16 cellular contexts compared by ENCODE assay signal in genomic region chr4:39505581-39505980, GRCh38. TPM values are rescaled to one million over a fixed set of nuclear protein-coding genes. Genes with fewer than 3 reads are reported as not detected.
DNase-seq lines count a peak whose midpoint lies in the region; ATAC-seq and TF ChIP-seq lines count a peak whose summit lies in the region.
"Had no signal": no experiment of that assay in that cellular context is flagged by ENCODE, and none has a peak within 500 bp of the region (broad histone marks: within the 10 kb centered on the region; RNA-seq: fewer than 3 reads in every experiment).

No MANE protein-coding gene starts in this region.

- H3K18ac ChIP-seq in IMR-90 (ENCODE audit: low read depth, low read length) (no peak overlapping the region), mesenchymal stem cell (ENCODE audit: low read depth in 1 of 2, low read length in 2 of 2) (no peak overlapping the region)

- H3K4me3 ChIP-seq in IMR-90 (ENCODE audit: insufficient read depth, low read depth, low read length) (no peak overlapping the region), mesenchymal stem cell (ENCODE audit: insufficient read depth in 1 of 2, low read depth in 1 of 2, low read length in 2 of 2) (no peak overlapping the region), transverse colon (no peak overlapping the region)

- peaks cover 98% of the 10 kb centered on the region for H3K36me3 Mint-ChIP-seq in stimulated activated effector memory CD8-positive, alpha-beta T cell treated with anti-CD3 and anti-CD28 coated beads, Interleukin-12 subunit alpha, Interleukin-12 subunit beta, amount 100 ng/mL, for 72 hours

- no peak overlapping the region for H3K56ac ChIP-seq in IMR-90 (ENCODE audit: extremely low read depth, insufficient read depth, low read length)

- dilution Hi-C loops in IMR-90 (cut with HindIII; ENCODE audit: low sequenced_read_pairs, unreplicated experiment), result no loop called here

- no peak overlapping the region for H2AK9ac ChIP-seq in IMR-90 (replicated peaks; ENCODE audit: low read depth, low read length, poor library complexity)

- ATAC-seq in IMR-90 (ENCODE audit: low read depth), result no peak
- ATAC-seq in esophagus mucosa, result peak; percentile 67
- ATAC-seq in HG02938 (IDR thresholded peaks at IDR 0.05; ENCODE audit: unreplicated experiment), result no peak
- ATAC-seq in stimulated activated effector memory CD8-positive, alpha-beta T cell treated with anti-CD3 and anti-CD28 coated beads, Interleukin-12 subunit alpha, Interleukin-12 subunit beta, amount 100 ng/mL, for 72 hours, result no peak
- ATAC-seq: Panc1 had no signal

- TF ChIP-seq RAD21 in IMR-90 (IDR thresholded peaks at IDR 0.05; ENCODE audit: low read length), result no peak

- no peak overlapping the region for H2BK12ac ChIP-seq in mesenchymal stem cell (ENCODE audit: low read length in 2 of 2)

- H3K4me2 ChIP-seq in IMR-90 (ENCODE audit: low read depth, low read length) (no peak overlapping the region), mesenchymal stem cell (ENCODE audit: low read length, poor library complexity, severe bottlenecking) (no peak overlapping the region)
- H3K4me2 ChIP-seq: SK-N-SH had no signal

- TF ChIP-seq EP300 in transverse colon (IDR thresholded peaks at IDR 0.05; ENCODE audit: low read depth), result no peak

- H3K4me1 ChIP-seq in IMR-90 (ENCODE audit: control insufficient read depth, insufficient read depth, low read length), result peaks cover 2% of the 10 kb centered on the region
- H3K4me1 ChIP-seq in mesenchymal stem cell (ENCODE audit: control insufficient read depth, insufficient read depth, low read depth, low read length), result peaks cover 4% of the 10 kb centered on the region
- H3K4me1 ChIP-seq in transverse colon, result peaks cover 0 to 20% (median 0%) of the 10 kb centered on the region in 4 donors

- H3K36me3 ChIP-seq in IMR-90 (ENCODE audit: control insufficient read depth, insufficient read depth, low read length) (peaks cover 50% of the 10 kb centered on the region), mesenchymal stem cell (ENCODE audit: control insufficient read depth in 1 of 2, insufficient read depth in 2 of 2, low read depth in 1 of 2, low read length in 2 of 2) (peaks cover 38 to 86% of the 10 kb centered on the region in 2 experiments), transverse colon (peaks cover 0 to 90% (median 45%) of the 10 kb centered on the region in 4 donors)

- no TSS peak for BruUV-seq in IMR-90 (replicated peaks; lab: Mats Ljungman, UMichigan)

- H3K9me3 Mint-ChIP-seq in stimulated activated effector memory CD8-positive, alpha-beta T cell treated with anti-CD3 and anti-CD28 coated beads, Interleukin-12 subunit alpha, Interleukin-12 subunit beta, amount 100 ng/mL, for 72 hours, result no peaks in the 10 kb centered on the region

- H2AK5ac ChIP-seq in IMR-90 (ENCODE audit: low read depth, low read length) (no peak overlapping the region), mesenchymal stem cell (ENCODE audit: low read length, severe bottlenecking) (no peak overlapping the region)

- TF ChIP-seq POLR2A in IMR-90 (IDR thresholded peaks at IDR 0.05; ENCODE audit: low read depth, low read length), result no peak
- TF ChIP-seq POLR2A in transverse colon (IDR thresholded peaks at IDR 0.05), result no peak

- peaks cover 3% of the 10 kb centered on the region; the same call in 1 of the 2 replicates for H4K20me1 ChIP-seq in IMR-90 (ENCODE audit: insufficient read depth, low read length)

- POLR2A ChIA-PET in IMR-90 (lab: Charles Lee; ENCODE audit: unreplicated experiment), result no interaction called here

- no peaks in the 10 kb centered on the region for H3K4me1 Mint-ChIP-seq in stimulated activated effector memory CD8-positive, alpha-beta T cell treated with anti-CD3 and anti-CD28 coated beads, Interleukin-12 subunit alpha, Interleukin-12 subunit beta, amount 100 ng/mL, for 72 hours

- TF ChIP-seq CTCF in IMR-90 (conservative IDR thresholded peaks at IDR 0.05; ENCODE audit: low read depth, low read length), result no peak
- no peak for TF ChIP-seq CTCF in transverse colon (IDR thresholded peaks at IDR 0.05)

- H3K79me1 ChIP-seq in IMR-90 (ENCODE audit: low read depth in 1 of 2, low read length in 2 of 2) (peaks cover 19 to 42% of the 10 kb centered on the region in 2 experiments), mesenchymal stem cell (replicated peaks; ENCODE audit: low read length, poor library complexity, severe bottlenecking) (peaks cover 15% of the 10 kb centered on the region)

- H2AFZ ChIP-seq in IMR-90 (replicated peaks; ENCODE audit: low read length, poor library complexity), result no peak overlapping the region
- H2AFZ ChIP-seq in mesenchymal stem cell (ENCODE audit: low read depth, low read length), result no peak overlapping the region

- no peaks in the 10 kb centered on the region for H3K9me1 ChIP-seq in IMR-90 (ENCODE audit: insufficient read depth, low read length)

- no peaks in the 10 kb centered on the region for H3K27me3 ChIP-seq in IMR-90 (ENCODE audit: control insufficient read depth, insufficient read depth, low read length)
- no peaks in the 10 kb centered on the region for H3K27me3 ChIP-seq in mesenchymal stem cell (ENCODE audit: control insufficient read depth in 1 of 2, insufficient read depth in 1 of 2, low read length in 2 of 2)
- H3K27me3 ChIP-seq in transverse colon, result no peaks in the 10 kb centered on the region

- no CpG with 5 or more reads among the region's 1 CpG for WGBS in IMR-90 (ENCODE audit: extremely low coverage in 2 of 2, insufficient read length in 1 of 2), 2 experiments
- WGBS in mesenchymal stem cell, result no CpG with 5 or more reads among the region's 1 CpG
- WGBS in transverse colon (ENCODE audit: low coverage in 1 of 2), 2 donors, result 50 to 63% methylated on average over 1 of the region's 1 CpG

- no peak overlapping the region for H2BK20ac ChIP-seq in IMR-90 (ENCODE audit: low read depth, low read length)

- in situ Hi-C loops in IMR-90 (cut with MboI; ENCODE audit: low sequenced_read_pairs), result no loop called here
- in situ Hi-C loops in transverse colon (cut with MboI; ENCODE audit: low pct_ligation_motif_present in 1 of 4, low pct_unique_long_range_greater_than_20kb in 1 of 4, low sequenced_read_pairs in 3 of 4), result no loop called here

- no peak overlapping the region for H3K4me3 Mint-ChIP-seq in stimulated activated effector memory CD8-positive, alpha-beta T cell treated with anti-CD3 and anti-CD28 coated beads, Interleukin-12 subunit alpha, Interleukin-12 subunit beta, amount 100 ng/mL, for 72 hours

- H2BK15ac ChIP-seq in IMR-90 (ENCODE audit: low read depth, low read length), result no peak overlapping the region
- no peak overlapping the region for H2BK15ac ChIP-seq in mesenchymal stem cell (ENCODE audit: low read depth, poor library complexity, severe bottlenecking)

- H3K14ac ChIP-seq in IMR-90 (replicated peaks; ENCODE audit: low read depth, low read length), result no peak overlapping the region
- H3K14ac ChIP-seq in mesenchymal stem cell (ENCODE audit: low read length in 2 of 2), result no peak overlapping the region

- H4K91ac ChIP-seq in IMR-90 (ENCODE audit: insufficient read depth, low read depth, low read length) (no peak overlapping the region), mesenchymal stem cell (ENCODE audit: low read length) (no peak overlapping the region)

- no peak overlapping the region for H4K5ac ChIP-seq in IMR-90 (ENCODE audit: low read depth, low read length)

- H3K27ac ChIP-seq in IMR-90 (ENCODE audit: insufficient read depth, low read length), result no peak overlapping the region
- H3K27ac ChIP-seq in mesenchymal stem cell (ENCODE audit: low read length, poor library complexity, severe bottlenecking), result peak overlapping the region; percentile 43
- peak overlapping the region; percentile 64 to 82 (median 76) for H3K27ac ChIP-seq in transverse colon

- H2BK120ac ChIP-seq in IMR-90 (ENCODE audit: low read depth, low read length), result no peak overlapping the region
- no peak overlapping the region for H2BK120ac ChIP-seq in mesenchymal stem cell (ENCODE audit: low read depth, low read length)

- H4K8ac ChIP-seq in IMR-90 (ENCODE audit: low read depth in 2 of 2, low read length in 2 of 2), result no peak overlapping the region
- no peak overlapping the region for H4K8ac ChIP-seq in mesenchymal stem cell (ENCODE audit: low read length)

- intact Hi-C loops in IMR-90 (cut with micrococcal nuclease) (no loop called here), transverse colon (cut with DNase I; ENCODE audit: low total_unique reads) (no loop called here)

- H3K23ac ChIP-seq in IMR-90 (ENCODE audit: low read depth, low read length), result no peak overlapping the region
- no peak overlapping the region for H3K23ac ChIP-seq in mesenchymal stem cell (ENCODE audit: low read length in 2 of 2)

- H2BK5ac ChIP-seq in IMR-90 (ENCODE audit: low read depth, low read length, poor library complexity, severe bottlenecking), result no peak overlapping the region
- no peak overlapping the region for H2BK5ac ChIP-seq in mesenchymal stem cell (ENCODE audit: low read depth, low read length, poor library complexity, severe bottlenecking)

- H3K4ac ChIP-seq in IMR-90 (ENCODE audit: low read depth, low read length) (no peak overlapping the region), mesenchymal stem cell (ENCODE audit: low read depth in 1 of 2, low read length in 2 of 2) (no peak overlapping the region)

- CTCF ChIA-PET in IMR-90 (lab: Yijun Ruan, JAX), result interaction anchor here (0.6 to 1.0 kb wide), 2 partner anchors 20 to 36 kb away, joined by 3 read pairs; no protein-coding TSS in a partner anchor

- H3K9ac ChIP-seq in IMR-90 (ENCODE audit: low read depth, low read length) (no peak overlapping the region), mesenchymal stem cell (ENCODE audit: low read length) (peak overlapping the region; percentile 45)
- H3K9ac ChIP-seq: SK-N-SH had no signal

- DNase-seq in IMR-90, result peak; percentile 15
- no peak for DNase-seq in mesenchymal stem cell
- DNase-seq in transverse colon, result no peak
- DNase-seq in NCI-H2081 (lab: John Stamatoyannopoulos, UW), result no peak
- no peak for DNase-seq in stimulated activated effector memory CD8-positive, alpha-beta T cell treated with anti-CD3 and anti-CD28 coated beads, Interleukin-12 subunit alpha, Interleukin-12 subunit beta, amount 100 ng/mL, for 72 hours (ENCODE audit: low spot score in 2 of 2)
- DNase-seq: C1 segment of cervical spinal cord, COR-L47, H7, NCI-H187, NCI-H2171 treated with DMSO at 0.1 percent for 48 hours, NCI-H774, Right ventricle myocardium superior, SK-N-SH had no signal

- H3K9me3 ChIP-seq in IMR-90 (ENCODE audit: control insufficient read depth, insufficient read depth, low read length) (no peaks in the 10 kb centered on the region), mesenchymal stem cell (ENCODE audit: control insufficient read depth, low read length) (no peaks in the 10 kb centered on the region), transverse colon (no peaks in the 10 kb centered on the region)
- H3K9me3 ChIP-seq: SK-N-SH had no signal

- no peak overlapping the region for H3K27ac Mint-ChIP-seq in stimulated activated effector memory CD8-positive, alpha-beta T cell treated with anti-CD3 and anti-CD28 coated beads, Interleukin-12 subunit alpha, Interleukin-12 subunit beta, amount 100 ng/mL, for 72 hours

RNA-seq across cellular contexts. Expression of gene UGDH, which starts 21.7 kb away (rescaled TPM):
- total RNA-seq in IMR-90 (2012; rRNA removed), result 257 and 600 TPM in 2 replicates
- 53.7 and 69.2 TPM in 2 replicates for polyA plus RNA-seq in IMR-90 (2012; rRNA removed)
- 96.2 and 97.8 TPM in 2 replicates for polyA plus RNA-seq in IMR-90 (2012; cell fraction: cytosol; rRNA removed)
- polyA plus RNA-seq in IMR-90 (2012; cell fraction: nucleus; rRNA removed; ENCODE audit: low replicate concordance), result 30.0 and 57.9 TPM in 2 replicates
- 42.7 TPM for total RNA-seq in esophagus mucosa
- 56.0 TPM for polyA plus RNA-seq in mesenchymal stem cell (2013, experiment 1 of 2)
- 52.3 TPM for polyA plus RNA-seq in mesenchymal stem cell (2013, experiment 2 of 2)
- 100 to 1,000 TPM; 293 to 849 (median 479) TPM for total RNA-seq in transverse colon

RNA-seq across cellular contexts. Expression of gene LIAS, which starts 46.7 kb away (rescaled TPM):
- total RNA-seq in IMR-90 (2012; rRNA removed), result 3.2 and 6.7 TPM in 2 replicates
- polyA plus RNA-seq in IMR-90 (2012; rRNA removed), result 7.0 and 7.8 TPM in 2 replicates
- polyA plus RNA-seq in IMR-90 (2012; cell fraction: cytosol; rRNA removed), result 1.1 and 1.9 TPM in 2 replicates
- 1.0 and 6.5 TPM in 2 replicates for polyA plus RNA-seq in IMR-90 (2012; cell fraction: nucleus; rRNA removed; ENCODE audit: low replicate concordance)
- total RNA-seq in esophagus mucosa, result 13.7 TPM
- polyA plus RNA-seq in mesenchymal stem cell (2013, experiment 1 of 2), result 8.4 TPM
- 8.1 TPM for polyA plus RNA-seq in mesenchymal stem cell (2013, experiment 2 of 2)
- total RNA-seq in transverse colon, result 10 to 100 TPM in 3 of 4 donors, 1 to 10 TPM in 1; 2.6 to 27.3 (median 13.0) TPM

RNA-seq across cellular contexts. Expression of gene RPL9, which starts 46.9 kb away (rescaled TPM):
- total RNA-seq in IMR-90 (2012; rRNA removed), result 1,905 and 3,011 TPM in 2 replicates
- polyA plus RNA-seq in IMR-90 (2012; rRNA removed), result 1,087 and 1,627 TPM in 2 replicates
- polyA plus RNA-seq in IMR-90 (2012; cell fraction: cytosol; rRNA removed), result 556 and 768 TPM in 2 replicates
- 108 and 738 TPM in 2 replicates for polyA plus RNA-seq in IMR-90 (2012; cell fraction: nucleus; rRNA removed; ENCODE audit: low replicate concordance)
- 1,488 TPM for total RNA-seq in esophagus mucosa
- polyA plus RNA-seq in mesenchymal stem cell (2013, experiment 1 of 2), result 1,728 TPM
- polyA plus RNA-seq in mesenchymal stem cell (2013, experiment 2 of 2), result 1,807 TPM
- total RNA-seq in transverse colon, result 1,000 to 10,000 TPM in 2 of 4 donors, 100 to 1,000 TPM in 2; 408 to 2,811 (median 1,755) TPM
